In genomic region chr9:22240619-22241018, GRCh38 we compare ENCODE assay signal across 8 cellular contexts.
A peak's percentile ranks its signal among the peaks of the same experiment; 100 is the strongest.
DNase-seq lines count a peak whose midpoint lies in the region; ATAC-seq, FAIRE-seq and TF ChIP-seq lines count a peak whose summit lies in the region.

No MANE protein-coding gene starts in this region.

- H3K4me2 ChIP-seq in BLaER1 treated with 17β-estradiol and CSF1 and Interleukin-3, amounts not matched to agents 10 nM and 100 nM: peak overlapping the region; percentile 62 to 80 (median 74); a peak in 21 of 22 replicates

- intact Hi-C loops in adrenal gland (cut with DNase I): no loop called here

- TF ChIP-seq CTCF in bronchial epithelial cell (IDR thresholded peaks at IDR 0.05; ENCODE audit: insufficient read depth, low read length, severe bottlenecking): no peak
- no peak for TF ChIP-seq CTCF in adrenal gland (IDR thresholded peaks at IDR 0.05)

- no peak for TF ChIP-seq POLR2A in adrenal gland (IDR thresholded peaks at IDR 0.05)

- H3K36me3 ChIP-seq in BLaER1 treated with 17β-estradiol and CSF1 and Interleukin-3, amounts not matched to agents 10 nM and 100 nM: no peaks in the 10 kb centered on the region
- H3K36me3 ChIP-seq in bronchial epithelial cell (ENCODE audit: control insufficient read depth, insufficient read depth, low read length) (no peaks in the 10 kb centered on the region), adrenal gland (replicated peaks in 1 of 2) (no peaks in the 10 kb centered on the region)

- peak overlapping the region; percentile 34 to 85 (median 74); a peak in 21 of 22 replicates for H3K27ac ChIP-seq in BLaER1 treated with 17β-estradiol and CSF1 and Interleukin-3, amounts not matched to agents 10 nM and 100 nM
- H3K27ac ChIP-seq in adrenal gland: no peak overlapping the region

- no peaks in the 10 kb centered on the region for H3K27me3 ChIP-seq in BLaER1 treated with 17β-estradiol and CSF1 and Interleukin-3, amounts not matched to agents 10 nM and 100 nM
- H3K27me3 ChIP-seq in bronchial epithelial cell (ENCODE audit: control insufficient read depth, insufficient read depth, low read length): no peaks in the 10 kb centered on the region
- H3K27me3 ChIP-seq in adrenal gland: no peaks in the 10 kb centered on the region

- DNase-seq in bronchial epithelial cell (ENCODE audit: low read depth): peak; percentile 73
- DNase-seq in NCI-H2081 (lab: John Stamatoyannopoulos, UW): no peak
- DNase-seq in AML-193 (lab: John Stamatoyannopoulos, UW): no peak
- no peak for DNase-seq in adrenal gland
- DNase-seq in ureter (ENCODE audit: low spot score): no peak

- FAIRE-seq in bronchial epithelial cell (lab: Jason Lieb, UNC): no peak

- peak overlapping the region in 9 of 11 experiments; percentile 18 to 71 (median 49); a peak in 15 of 22 replicates for H3K9ac ChIP-seq in BLaER1 treated with 17β-estradiol and CSF1 and Interleukin-3, amounts not matched to agents 10 nM and 100 nM

- H4K20me1 ChIP-seq in BLaER1 treated with 17β-estradiol and CSF1 and Interleukin-3, amounts not matched to agents 10 nM and 100 nM: no peaks in the 10 kb centered on the region

- ATAC-seq in GM19438 (IDR thresholded peaks at IDR 0.05; ENCODE audit: low read depth, unreplicated experiment): peak; percentile 77
- peak; percentile 63 for ATAC-seq in HG03280 (IDR thresholded peaks at IDR 0.05; ENCODE audit: unreplicated experiment)

- 0 out of 20 replicates have a peak overlapping the region, but pooled peaks of 1 of the 10 experiments have one; percentile 19 for H3K4me3 ChIP-seq in BLaER1 treated with 17β-estradiol and CSF1 and Interleukin-3, amounts not matched to agents 10 nM and 100 nM
- H3K4me3 ChIP-seq in bronchial epithelial cell (ENCODE audit: low read depth, low read length): no peak overlapping the region
- no peak overlapping the region for H3K4me3 ChIP-seq in adrenal gland

- peaks cover 44 to 90% (median 57%) of the 10 kb centered on the region in 10 experiments for H3K4me1 ChIP-seq in BLaER1 treated with 17β-estradiol and CSF1 and Interleukin-3, amounts not matched to agents 10 nM and 100 nM
- peaks cover 0 to 12% of the 10 kb centered on the region in 2 donors for H3K4me1 ChIP-seq in adrenal gland (replicated peaks in 1 of 2)

- WGBS in adrenal gland, 4 donors: 7 to 25% (median 19%) methylated on average over 1 of the region's 1 CpG

- no peaks in the 10 kb centered on the region; a peak in 1 of 22 replicates for H3K9me3 ChIP-seq in BLaER1 treated with 17β-estradiol and CSF1 and Interleukin-3, amounts not matched to agents 10 nM and 100 nM (replicated peaks in 1 of 11)
- H3K9me3 ChIP-seq in adrenal gland (replicated peaks in 1 of 3): no peaks in the 10 kb centered on the region

Comparison
In these comparisons a context has a peak if more than half of its experiments do, and no peak if none do; other contexts are left out.
1. H3K27ac ChIP-seq: peak in BLaER1 treated with 17β-estradiol and CSF1 and Interleukin-3, amounts not matched to agents 10 nM and 100 nM (11 of 11); none in adrenal gland (0 of 5).